28 cellular contexts compared by ENCODE assay signal in the genomic region with DNA sequence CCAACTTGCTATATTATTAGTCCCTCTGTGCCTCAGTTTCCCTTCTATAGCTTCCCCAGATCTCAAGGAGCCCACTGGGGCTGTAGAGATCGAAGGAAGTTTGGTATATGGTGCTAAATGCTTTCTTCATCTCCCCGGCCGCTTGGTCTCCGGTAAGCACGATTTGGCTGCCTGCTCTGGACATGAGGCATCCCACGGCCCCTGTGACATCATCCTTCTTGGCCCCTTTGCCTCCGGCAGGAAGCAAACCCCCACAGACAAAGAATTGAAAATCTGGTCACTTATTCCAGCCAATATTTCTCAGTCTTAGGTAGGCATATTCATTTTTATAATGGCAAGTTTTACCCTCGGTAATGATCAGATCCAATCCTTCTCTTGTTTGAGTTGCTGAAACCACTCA.
"Had no signal": no experiment of that assay in that cellular context is flagged by ENCODE, and none has a peak within 500 bp of the region (broad histone marks: within the 10 kb centered on the region; RNA-seq: fewer than 3 reads in every experiment).

No MANE protein-coding gene starts in this region.

- H3K9me3 Mint-ChIP-seq: mesothelial cell of epicardium; naive B cell; naive thymus-derived CD8-positive, alpha-beta T cell had no signal

- H3K27ac ChIP-seq: coronary artery, epithelial cell of prostate, esophagus squamous epithelium, gastrocnemius medialis, heart right ventricle, left lung, lower lobe of right lung had no signal

- DNase-seq: dermis blood vessel endothelial cell; effector CD4-positive, alpha-beta T cell; effector memory CD4-positive, alpha-beta T cell; erythroblast; esophagus squamous epithelium; foreskin fibroblast; foreskin melanocyte; gastrocnemius medialis; glutamatergic neuron; head of caudate nucleus; heart right ventricle; hippocampal formation; left cardiac atrium; left lung; left ventricle myocardium superior; lower lobe of right lung; mesenchymal stem cell; mucosa of descending colon; naive B cell; naive thymus-derived CD8-positive, alpha-beta T cell had no signal

- H3K36me3 ChIP-seq: esophagus squamous epithelium, gastrocnemius medialis, heart right ventricle, left lung, lower lobe of right lung had no signal

- FAIRE-seq: endometrium, islet of Langerhans, keratinocyte had no signal

- H3K27ac Mint-ChIP-seq: mesothelial cell of epicardium; naive B cell; naive thymus-derived CD8-positive, alpha-beta T cell had no signal

- ATAC-seq: esophagus mucosa; gastrocnemius medialis; heart right ventricle; left cardiac atrium; left lung; left ventricle myocardium superior; lower lobe of right lung; mucosa of descending colon; naive thymus-derived CD8-positive, alpha-beta T cell had no signal

- H3K9me3 ChIP-seq: esophagus squamous epithelium, gastrocnemius medialis, heart right ventricle, left lung, lower lobe of right lung, mucosa of descending colon had no signal

- H3K4me3 ChIP-seq: coronary artery, dorsolateral prefrontal cortex, esophagus squamous epithelium, gastrocnemius medialis, heart right ventricle, left lung, lower lobe of right lung, mucosa of descending colon had no signal

- H3K4me3 Mint-ChIP-seq: mesothelial cell of epicardium; naive B cell; naive thymus-derived CD8-positive, alpha-beta T cell had no signal

- H3K27me3 ChIP-seq: gastrocnemius medialis had no signal

- H3K36me3 Mint-ChIP-seq: mesothelial cell of epicardium; naive B cell; naive thymus-derived CD8-positive, alpha-beta T cell had no signal

- H3K4me1 Mint-ChIP-seq: mesothelial cell of epicardium; naive B cell; naive thymus-derived CD8-positive, alpha-beta T cell had no signal

- H3K4me1 ChIP-seq: esophagus squamous epithelium, gastrocnemius medialis, heart right ventricle, left lung, lower lobe of right lung had no signal
